Comparison of ENCODE assay signal across 1 cellular context in the genomic region with DNA sequence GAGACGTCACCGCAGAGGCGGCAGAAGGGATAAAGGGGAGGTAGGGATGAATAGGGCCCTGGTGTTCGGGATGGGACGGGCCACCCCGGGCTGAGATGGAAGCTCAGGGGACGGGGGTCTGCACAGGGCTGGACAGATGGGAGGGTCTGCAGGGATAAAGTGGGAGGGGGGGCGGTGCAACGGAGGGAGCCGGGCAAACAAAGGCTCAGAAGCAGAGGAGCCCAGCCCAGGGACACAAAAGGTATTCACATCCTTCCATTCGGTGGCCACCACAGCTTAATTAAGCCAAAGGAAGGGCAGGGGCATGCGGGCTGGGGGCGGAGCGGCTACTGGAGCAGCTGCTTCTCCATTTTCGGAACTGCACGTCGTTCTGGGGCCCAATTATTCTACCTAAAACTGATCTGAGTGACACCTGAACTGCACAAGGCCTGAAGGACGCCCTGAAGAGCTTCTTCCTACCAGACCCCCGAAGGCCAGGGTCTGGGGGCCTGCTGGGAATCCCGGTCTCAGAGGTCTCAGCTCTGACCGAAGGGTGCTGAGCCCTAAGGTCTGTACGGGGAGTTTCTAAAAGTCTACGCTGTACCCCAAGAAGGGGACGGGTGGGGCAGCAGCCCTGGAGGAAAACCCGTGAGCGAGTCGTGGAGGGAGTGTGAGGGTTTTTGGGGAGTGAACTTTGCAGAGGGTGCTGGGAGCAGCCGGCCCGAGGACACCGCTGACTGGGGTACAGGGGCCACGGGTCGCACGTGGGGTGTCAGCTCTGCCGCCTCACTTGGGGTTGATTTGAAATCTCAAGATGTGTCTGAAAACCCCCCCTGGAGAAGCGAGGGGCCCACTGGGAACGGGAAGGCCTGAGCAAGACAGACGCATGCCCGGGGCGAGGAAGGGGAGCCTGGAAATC.
TF ChIP-seq lines count a peak whose summit lies in the region.

No MANE protein-coding gene starts in this region.

TF ChIP-seq in SK-N-SH, 30 proteins besides CTCF, POLR2A, EP300 and RAD21 (continued from another document):
- TF ChIP-seq TEAD4 (IDR thresholded peaks at IDR 0.05; ENCODE audit: borderline replicate concordance, insufficient read depth) (no peak), RXRA (IDR thresholded peaks at IDR 0.05; ENCODE audit: borderline replicate concordance, low read depth) (no peak), CHD2 (IDR thresholded peaks at IDR 0.05; ENCODE audit: low read length, partially characterized antibody) (no peak), IRF3 (IDR thresholded peaks at IDR 0.05; ENCODE audit: low read depth, low read length) (no peak), YY1 (IDR thresholded peaks at IDR 0.05; ENCODE audit: low read depth) (no peak), NFIC (IDR thresholded peaks at IDR 0.05; ENCODE audit: borderline replicate concordance) (no peak), ELF1 (IDR thresholded peaks at IDR 0.05) (no peak), GATA2 (CRISPR knock-in tag; IDR thresholded peaks at IDR 0.05) (no peak), SIN3A (IDR thresholded peaks at IDR 0.05; ENCODE audit: borderline replicate concordance, low read depth, low read length) (no peak), NRF1 (IDR thresholded peaks at IDR 0.05; ENCODE audit: low read depth, low read length) (no peak)
- TF ChIP-seq, protein P1, sequence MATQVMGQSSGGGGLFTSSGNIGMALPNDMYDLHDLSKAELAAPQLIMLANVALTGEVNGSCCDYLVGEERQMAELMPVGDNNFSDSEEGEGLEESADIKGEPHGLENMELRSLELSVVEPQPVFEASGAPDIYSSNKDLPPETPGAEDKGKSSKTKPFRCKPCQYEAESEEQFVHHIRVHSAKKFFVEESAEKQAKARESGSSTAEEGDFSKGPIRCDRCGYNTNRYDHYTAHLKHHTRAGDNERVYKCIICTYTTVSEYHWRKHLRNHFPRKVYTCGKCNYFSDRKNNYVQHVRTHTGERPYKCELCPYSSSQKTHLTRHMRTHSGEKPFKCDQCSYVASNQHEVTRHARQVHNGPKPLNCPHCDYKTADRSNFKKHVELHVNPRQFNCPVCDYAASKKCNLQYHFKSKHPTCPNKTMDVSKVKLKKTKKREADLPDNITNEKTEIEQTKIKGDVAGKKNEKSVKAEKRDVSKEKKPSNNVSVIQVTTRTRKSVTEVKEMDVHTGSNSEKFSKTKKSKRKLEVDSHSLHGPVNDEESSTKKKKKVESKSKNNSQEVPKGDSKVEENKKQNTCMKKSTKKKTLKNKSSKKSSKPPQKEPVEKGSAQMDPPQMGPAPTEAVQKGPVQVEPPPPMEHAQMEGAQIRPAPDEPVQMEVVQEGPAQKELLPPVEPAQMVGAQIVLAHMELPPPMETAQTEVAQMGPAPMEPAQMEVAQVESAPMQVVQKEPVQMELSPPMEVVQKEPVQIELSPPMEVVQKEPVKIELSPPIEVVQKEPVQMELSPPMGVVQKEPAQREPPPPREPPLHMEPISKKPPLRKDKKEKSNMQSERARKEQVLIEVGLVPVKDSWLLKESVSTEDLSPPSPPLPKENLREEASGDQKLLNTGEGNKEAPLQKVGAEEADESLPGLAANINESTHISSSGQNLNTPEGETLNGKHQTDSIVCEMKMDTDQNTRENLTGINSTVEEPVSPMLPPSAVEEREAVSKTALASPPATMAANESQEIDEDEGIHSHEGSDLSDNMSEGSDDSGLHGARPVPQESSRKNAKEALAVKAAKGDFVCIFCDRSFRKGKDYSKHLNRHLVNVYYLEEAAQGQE (IDR thresholded peaks at IDR 0.05; ENCODE audit: low read depth, low read length) = no peak
- TF ChIP-seq, protein P2, sequence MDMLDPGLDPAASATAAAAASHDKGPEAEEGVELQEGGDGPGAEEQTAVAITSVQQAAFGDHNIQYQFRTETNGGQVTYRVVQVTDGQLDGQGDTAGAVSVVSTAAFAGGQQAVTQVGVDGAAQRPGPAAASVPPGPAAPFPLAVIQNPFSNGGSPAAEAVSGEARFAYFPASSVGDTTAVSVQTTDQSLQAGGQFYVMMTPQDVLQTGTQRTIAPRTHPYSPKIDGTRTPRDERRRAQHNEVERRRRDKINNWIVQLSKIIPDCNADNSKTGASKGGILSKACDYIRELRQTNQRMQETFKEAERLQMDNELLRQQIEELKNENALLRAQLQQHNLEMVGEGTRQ (IDR thresholded peaks at IDR 0.05; ENCODE audit: borderline replicate concordance, low read depth, low read length) = no peak
